In genomic region chr1:170214117-170214979, GRCh38 we compare ENCODE assay signal across 11 cellular contexts.
A peak's percentile ranks its signal among the peaks of the same experiment; 100 is the strongest.
DNase-seq lines count a peak whose midpoint lies in the region; ATAC-seq and TF ChIP-seq lines count a peak whose summit lies in the region.
"Had no signal": no experiment of that assay in that cellular context is flagged by ENCODE, and none has a peak within 500 bp of the region (broad histone marks: within the 10 kb centered on the region; RNA-seq: fewer than 3 reads in every experiment).

No MANE protein-coding gene starts in this region.

- peak; percentile 36 for DNase-seq in M059J (ENCODE audit: low read depth)
- DNase-seq in lower lobe of right lung: no peak
- no peak for DNase-seq in iPS-NIHi11 (ENCODE audit: low spot score)
- no peak for DNase-seq in head of caudate nucleus
- no peak for DNase-seq in lower leg skin (ENCODE audit: low spot score in 2 of 2)
- DNase-seq: activated CD8-positive, alpha-beta memory T cell treated with anti-CD3 and anti-CD28 coated beads, Interleukin-2, amount 50 U/mL, for 4 hours had no signal

- TF ChIP-seq POLR2A in lower leg skin (IDR thresholded peaks at IDR 0.05): no peak

- no peaks in the 10 kb centered on the region for H3K9me3 ChIP-seq in lower lobe of right lung
- H3K9me3 ChIP-seq: ovary had no signal

- H3K27ac ChIP-seq in lower lobe of right lung: peak overlapping the region; percentile 41
- H3K27ac ChIP-seq: BLaER1 treated with 17β-estradiol and CSF1 and Interleukin-3, amounts not matched to agents 10 nM and 100 nM; ovary had no signal

- WGBS in lower leg skin, 2 donors: 52 to 58% methylated on average over 10 of the region's 10 CpGs

- TF ChIP-seq CTCF in lower lobe of right lung (IDR thresholded peaks at IDR 0.05) (no peak), lower leg skin (IDR thresholded peaks at IDR 0.05) (no peak)

- H3K4me3 ChIP-seq in lower lobe of right lung (no peak overlapping the region), lower leg skin (ENCODE audit: low read depth, poor library complexity, severe bottlenecking) (no peak overlapping the region)
- H3K4me3 ChIP-seq: BLaER1 treated with 17β-estradiol and CSF1 and Interleukin-3, amounts not matched to agents 10 nM and 100 nM; ovary had no signal

- H3K27me3 ChIP-seq in lower lobe of right lung (ENCODE audit: low read depth): no peaks in the 10 kb centered on the region
- H3K27me3 ChIP-seq: BLaER1 treated with 17β-estradiol and CSF1 and Interleukin-3, amounts not matched to agents 10 nM and 100 nM; ovary had no signal

- no peaks in the 10 kb centered on the region for H3K36me3 ChIP-seq in lower lobe of right lung
- H3K36me3 ChIP-seq: BLaER1 treated with 17β-estradiol and CSF1 and Interleukin-3, amounts not matched to agents 10 nM and 100 nM; ovary had no signal

- ATAC-seq in GM18498 (IDR thresholded peaks at IDR 0.05; ENCODE audit: unreplicated experiment) (peak; percentile 82), GM21723 (IDR thresholded peaks at IDR 0.05; ENCODE audit: unreplicated experiment) (peak; percentile 82), lower lobe of right lung (no peak), HG03045 (IDR thresholded peaks at IDR 0.05; ENCODE audit: unreplicated experiment) (no peak)

- no peaks in the 10 kb centered on the region for H3K4me1 ChIP-seq in lower lobe of right lung

- intact Hi-C loops in lower lobe of right lung (cut with DNase I) (no loop called here), head of caudate nucleus (cut with DNase I) (no loop called here), lower leg skin (cut with DNase I; ENCODE audit: low total_unique reads) (no loop called here)

Comparison
In these comparisons a context has a peak if more than half of its experiments do, and no peak if none do; other contexts are left out.
1. ATAC-seq: peak in GM18498 (single experiment) and GM21723 (single experiment); none in lower lobe of right lung (0 of 2) and HG03045 (single experiment).